28 cellular contexts compared by ENCODE assay signal in the genomic region with DNA sequence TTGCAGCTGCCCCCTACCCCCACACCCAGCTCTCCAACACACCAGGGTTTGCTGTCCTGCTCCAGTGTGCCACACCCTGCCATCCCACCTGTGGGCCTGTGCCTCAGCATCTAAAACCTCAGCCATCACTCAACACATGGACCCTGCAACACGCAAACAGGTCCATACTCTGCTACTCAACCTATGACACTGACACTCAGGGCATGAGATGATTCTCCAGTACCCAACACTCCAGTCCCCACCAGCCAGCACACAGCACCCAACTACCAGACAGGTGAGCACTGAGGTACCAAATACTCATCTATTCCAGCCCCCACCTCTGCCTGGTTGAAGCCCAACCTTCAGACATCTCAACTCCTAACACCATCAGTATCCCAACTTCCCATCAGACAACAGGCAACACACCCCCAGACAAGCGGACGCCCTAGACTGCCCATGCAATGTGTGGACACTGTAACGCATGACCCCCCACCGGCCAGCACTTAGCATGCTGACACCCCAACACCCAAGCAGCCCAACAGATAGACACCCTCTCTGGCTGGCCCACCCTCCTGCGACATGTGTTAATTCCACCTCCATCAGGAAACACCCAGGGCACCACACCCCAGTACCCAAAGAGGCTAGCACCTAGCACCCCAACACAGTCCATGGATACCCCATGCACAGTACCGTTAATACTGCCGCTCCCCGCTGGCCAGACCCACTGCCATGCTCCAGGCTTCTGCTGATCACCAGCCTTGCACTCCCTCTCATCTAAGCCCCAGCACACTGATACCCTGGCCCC. TPM values are rescaled to one million over a fixed set of nuclear protein-coding genes. Genes with fewer than 3 reads are reported as not detected.
DNase-seq lines count a peak whose midpoint lies in the region; ATAC-seq, FAIRE-seq and TF ChIP-seq lines count a peak whose summit lies in the region.
"Had no signal": no experiment of that assay in that cellular context is flagged by ENCODE, and none has a peak within 500 bp of the region (broad histone marks: within the 10 kb centered on the region; RNA-seq: fewer than 3 reads in every experiment).

No MANE protein-coding gene starts in this region.

- no peak overlapping the region for H3K4me3 ChIP-seq in osteoblast (ENCODE audit: insufficient read depth, low read length)
- H3K4me3 ChIP-seq: BLaER1, coronary artery, psoas muscle, skin epidermis had no signal

- H3K36me3 ChIP-seq in osteoblast (ENCODE audit: insufficient read depth, low read length), result no peaks in the 10 kb centered on the region
- H3K36me3 ChIP-seq: brain microvascular endothelial cell had no signal

- peak overlapping the region; percentile 46 for H3K27ac Mint-ChIP-seq in activated CD4-positive, alpha-beta memory T cell treated with anti-CD3 and anti-CD28 coated beads, Interleukin-2, amount 10 ng/mL, durations not matched to agents 7 days and 5 days
- H3K27ac Mint-ChIP-seq in activated CD4-positive, alpha-beta memory T cell treated with anti-CD3 and anti-CD28 coated beads for 36 hours, result no peak overlapping the region
- H3K27ac Mint-ChIP-seq in effector memory CD8-positive, alpha-beta T cell, result peak overlapping the region; percentile 74 to 83

- POLR2A ChIA-PET in activated CD4-positive, alpha-beta memory T cell treated with anti-CD3 and anti-CD28 coated beads, Interleukin-2, amount 10 ng/mL, durations not matched to agents 7 days and 5 days (lab: Charles Lee), result interaction anchor here (0.5 to 8.6 kb wide), 4 partner anchors 11 to 24 kb away, joined by 3 to 119 read pairs (median 45); partner anchors contain the start of gene ZAP70
- POLR2A ChIA-PET in activated CD4-positive, alpha-beta memory T cell treated with anti-CD3 and anti-CD28 coated beads for 36 hours (lab: Charles Lee), result no interaction called here

- TF ChIP-seq CTCF in osteoblast (IDR thresholded peaks at IDR 0.05; ENCODE audit: extremely low read depth, low read depth, low read length), result no peak

- no peak overlapping the region for H3K27ac ChIP-seq in osteoblast (ENCODE audit: low read depth, low read length)
- H3K27ac ChIP-seq: BLaER1, brain microvascular endothelial cell, coronary artery, psoas muscle, skin epidermis, VCaP had no signal

- DNase-seq in activated CD4-positive, alpha-beta memory T cell treated with anti-CD3 and anti-CD28 coated beads, Interleukin-2, amount 10 ng/mL, durations not matched to agents 7 days and 5 days, result no peak
- no peak for DNase-seq in activated CD4-positive, alpha-beta memory T cell treated with anti-CD3 and anti-CD28 coated beads for 36 hours
- DNase-seq in HTR-8/SVneo (ENCODE audit: insufficient read length, low spot score), result no peak
- DNase-seq in effector memory CD8-positive, alpha-beta T cell, result no peak
- DNase-seq in osteoblast (ENCODE audit: insufficient read length, low spot score, missing footprints), result peak; percentile 56
- DNase-seq in NCI-H345 (lab: John Stamatoyannopoulos, UW), result no peak
- DNase-seq: brain microvascular endothelial cell; DMS 273 treated with DMSO at 0.1 percent for 48 hours; hippocampal formation; naive B cell; NCI-H1417; NCI-H69; psoas muscle; stimulated activated CD4-positive, alpha-beta T cell treated with anti-CD3 and anti-CD28 coated beads, Interleukin-4, amount 100 ng/mL, for 1 hour; substantia nigra; SW 1271 had no signal

- no peak for ATAC-seq in effector memory CD8-positive, alpha-beta T cell (replicated peaks)
- ATAC-seq in HG03442 (IDR thresholded peaks at IDR 0.05; ENCODE audit: unreplicated experiment) (no peak), GM18517 (IDR thresholded peaks at IDR 0.05; ENCODE audit: unreplicated experiment) (no peak)

- no peaks in the 10 kb centered on the region for H3K27me3 Mint-ChIP-seq in activated CD4-positive, alpha-beta memory T cell treated with anti-CD3 and anti-CD28 coated beads, Interleukin-2, amount 10 ng/mL, durations not matched to agents 7 days and 5 days
- no peaks in the 10 kb centered on the region for H3K27me3 Mint-ChIP-seq in activated CD4-positive, alpha-beta memory T cell treated with anti-CD3 and anti-CD28 coated beads for 36 hours
- no peaks in the 10 kb centered on the region for H3K27me3 Mint-ChIP-seq in effector memory CD8-positive, alpha-beta T cell
- H3K27me3 Mint-ChIP-seq: activated naive CD4-positive, alpha-beta T cell treated with anti-CD3 and anti-CD28 coated beads, Interleukin-2, amount 50 U/mL, for 24 hours; naive B cell had no signal

- H3K79me2 ChIP-seq in osteoblast (ENCODE audit: insufficient read depth, low read length), result no peaks in the 10 kb centered on the region

- no peaks in the 10 kb centered on the region for H3K27me3 ChIP-seq in osteoblast (ENCODE audit: insufficient read depth, low read length)
- H3K27me3 ChIP-seq: BLaER1, brain microvascular endothelial cell had no signal

- H3K9me3 ChIP-seq in osteoblast (ENCODE audit: low read depth, low read length), result no peaks in the 10 kb centered on the region
- H3K9me3 ChIP-seq: BLaER1, psoas muscle had no signal

- H3K4me3 Mint-ChIP-seq in activated CD4-positive, alpha-beta memory T cell treated with anti-CD3 and anti-CD28 coated beads, Interleukin-2, amount 10 ng/mL, durations not matched to agents 7 days and 5 days, result no peak overlapping the region
- H3K4me3 Mint-ChIP-seq in activated CD4-positive, alpha-beta memory T cell treated with anti-CD3 and anti-CD28 coated beads for 36 hours, result no peak overlapping the region
- peak overlapping the region; percentile 3 to 16 for H3K4me3 Mint-ChIP-seq in effector memory CD8-positive, alpha-beta T cell
- H3K4me3 Mint-ChIP-seq: activated naive CD4-positive, alpha-beta T cell treated with anti-CD3 and anti-CD28 coated beads, Interleukin-2, amount 50 U/mL, for 24 hours; naive B cell had no signal

- no peaks in the 10 kb centered on the region for H3K9me3 Mint-ChIP-seq in activated CD4-positive, alpha-beta memory T cell treated with anti-CD3 and anti-CD28 coated beads, Interleukin-2, amount 10 ng/mL, durations not matched to agents 7 days and 5 days
- H3K9me3 Mint-ChIP-seq in activated CD4-positive, alpha-beta memory T cell treated with anti-CD3 and anti-CD28 coated beads for 36 hours, result no peaks in the 10 kb centered on the region
- no peaks in the 10 kb centered on the region for H3K9me3 Mint-ChIP-seq in effector memory CD8-positive, alpha-beta T cell
- H3K9me3 Mint-ChIP-seq: activated naive CD4-positive, alpha-beta T cell treated with anti-CD3 and anti-CD28 coated beads, Interleukin-2, amount 50 U/mL, for 24 hours; naive B cell had no signal

- FAIRE-seq in HTR-8/SVneo (lab: Jason Lieb, UNC), result peak; percentile 65
- FAIRE-seq: endothelial cell of umbilical vein, keratinocyte had no signal

- H3K4me2 ChIP-seq in osteoblast (ENCODE audit: insufficient read depth, low read length), result no peak overlapping the region
- H3K4me2 ChIP-seq: BLaER1 had no signal

- H2AFZ ChIP-seq in osteoblast (ENCODE audit: low read length), result no peak overlapping the region

- H3K4me1 ChIP-seq in osteoblast (ENCODE audit: insufficient read depth, low read length), result no peaks in the 10 kb centered on the region
- H3K4me1 ChIP-seq: psoas muscle had no signal

- peaks cover 45% of the 10 kb centered on the region for H3K4me1 Mint-ChIP-seq in activated CD4-positive, alpha-beta memory T cell treated with anti-CD3 and anti-CD28 coated beads, Interleukin-2, amount 10 ng/mL, durations not matched to agents 7 days and 5 days
- peaks cover 28% of the 10 kb centered on the region for H3K4me1 Mint-ChIP-seq in activated CD4-positive, alpha-beta memory T cell treated with anti-CD3 and anti-CD28 coated beads for 36 hours (ENCODE audit: low read depth)
- peaks cover 50 to 52% of the 10 kb centered on the region in 2 donors for H3K4me1 Mint-ChIP-seq in effector memory CD8-positive, alpha-beta T cell (ENCODE audit: low read depth in 2 of 2)

- intact Hi-C loops in activated CD4-positive, alpha-beta memory T cell treated with anti-CD3 and anti-CD28 coated beads for 36 hours (cut with micrococcal nuclease), result no loop called here

- no peaks in the 10 kb centered on the region for H4K20me1 ChIP-seq in osteoblast (ENCODE audit: insufficient read depth, low read length)
- H4K20me1 ChIP-seq: BLaER1 had no signal

- CTCF ChIA-PET in activated CD4-positive, alpha-beta memory T cell treated with anti-CD3 and anti-CD28 coated beads, Interleukin-2, amount 10 ng/mL, durations not matched to agents 7 days and 5 days (lab: Charles Lee), result no interaction called here
- CTCF ChIA-PET in activated CD4-positive, alpha-beta memory T cell treated with anti-CD3 and anti-CD28 coated beads for 36 hours (lab: Charles Lee), result interaction anchor here (1.3 kb wide), 1 partner anchor 13 kb away, joined by 3 read pairs; no protein-coding TSS in a partner anchor

- H3K36me3 Mint-ChIP-seq in activated CD4-positive, alpha-beta memory T cell treated with anti-CD3 and anti-CD28 coated beads, Interleukin-2, amount 10 ng/mL, durations not matched to agents 7 days and 5 days (ENCODE audit: low read depth), result peaks cover 68% of the 10 kb centered on the region
- H3K36me3 Mint-ChIP-seq in activated CD4-positive, alpha-beta memory T cell treated with anti-CD3 and anti-CD28 coated beads for 36 hours, result peaks cover 38% of the 10 kb centered on the region
- H3K36me3 Mint-ChIP-seq in effector memory CD8-positive, alpha-beta T cell (ENCODE audit: insufficient read depth), result peaks cover 87% of the 10 kb centered on the region
- H3K36me3 Mint-ChIP-seq: naive B cell had no signal

RNA-seq across cellular contexts. Expression of gene ZAP70, which starts 25.1 kb away (rescaled TPM):
- 100 to 1,000 TPM; 283 TPM for total RNA-seq in activated CD4-positive, alpha-beta memory T cell treated with anti-CD3 and anti-CD28 coated beads, Interleukin-2, amount 10 ng/mL, durations not matched to agents 7 days and 5 days
- total RNA-seq in activated CD4-positive, alpha-beta memory T cell treated with anti-CD3 and anti-CD28 coated beads for 36 hours, result 100 to 1,000 TPM; 160 to 166 TPM
- under 0.01 TPM in 2 replicates for total RNA-seq in osteoblast
- total RNA-seq: A673, endothelial cell of umbilical vein, G401, H4 had no signal

Comparison
In these comparisons a context has a peak if more than half of its experiments do, and no peak if none do; other contexts are left out.
1. H3K4me3 Mint-ChIP-seq: peak in effector memory CD8-positive, alpha-beta T cell (2 of 2); none in activated CD4-positive, alpha-beta memory T cell treated with anti-CD3 and anti-CD28 coated beads, Interleukin-2, amount 10 ng/mL, durations not matched to agents 7 days and 5 days (single experiment) and activated CD4-positive, alpha-beta memory T cell treated with anti-CD3 and anti-CD28 coated beads for 36 hours (single experiment).
2. RNA of gene ZAP70, which starts 25.1 kb away (total RNA-seq): 283 TPM in activated CD4-positive, alpha-beta memory T cell treated with anti-CD3 and anti-CD28 coated beads, Interleukin-2, amount 10 ng/mL, durations not matched to agents 7 days and 5 days and 160 to 166 TPM in activated CD4-positive, alpha-beta memory T cell treated with anti-CD3 and anti-CD28 coated beads for 36 hours; under 0.01 TPM in osteoblast; every median in the first group is over 100 times any median in the second.